13 cellular contexts compared by ENCODE assay signal in the genomic region with DNA sequence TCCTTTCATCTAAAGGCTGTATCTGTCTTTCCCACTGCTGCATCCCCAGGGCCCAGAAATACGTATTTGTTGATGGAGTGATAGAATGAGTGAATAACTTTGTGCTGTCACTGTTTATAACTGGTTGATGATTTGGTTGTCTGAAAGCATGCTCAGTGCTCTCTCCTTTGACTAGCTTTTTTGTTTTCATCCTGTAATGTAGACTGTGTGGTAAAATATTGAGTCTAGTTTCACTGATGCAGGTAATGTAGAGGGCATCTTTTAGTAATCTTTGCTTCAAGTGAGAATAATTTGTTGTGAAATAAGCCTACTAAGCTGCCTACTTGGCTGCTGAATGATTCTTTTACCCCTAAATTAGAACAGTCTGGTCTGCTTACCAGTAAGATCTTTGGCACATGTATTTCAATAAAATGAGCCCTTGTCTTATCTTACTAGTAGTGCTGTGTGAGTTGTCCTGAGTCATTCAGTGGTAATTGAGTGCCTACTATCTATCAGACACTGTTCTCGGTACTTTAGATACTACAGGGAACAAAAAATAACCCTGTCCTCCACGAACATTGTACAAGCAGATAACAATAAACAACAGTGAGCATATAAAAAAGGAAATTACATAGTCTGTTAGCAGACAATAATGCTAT. TPM values are rescaled to one million over a fixed set of nuclear protein-coding genes. Genes with fewer than 3 reads are reported as not detected.
DNase-seq lines count a peak whose midpoint lies in the region; TF ChIP-seq lines count a peak whose summit lies in the region.
"Had no signal": no experiment of that assay in that cellular context is flagged by ENCODE, and none has a peak within 500 bp of the region (broad histone marks: within the 10 kb centered on the region; RNA-seq: fewer than 3 reads in every experiment).

No MANE protein-coding gene starts in this region.

- H3K4me3 ChIP-seq in CD8-positive, alpha-beta memory T cell (ENCODE audit: low read length): no peak overlapping the region
- no peak overlapping the region for H3K4me3 ChIP-seq in neural cell (ENCODE audit: low read length)
- H3K4me3 ChIP-seq: colonic mucosa, ovary, upper lobe of right lung had no signal

- no peak overlapping the region for H2AFZ ChIP-seq in neural cell (ENCODE audit: low read depth, low read length)

- H3K27me3 ChIP-seq in CD8-positive, alpha-beta memory T cell (ENCODE audit: insufficient read depth, low read length, poor library complexity, severe bottlenecking): no peaks in the 10 kb centered on the region
- no peaks in the 10 kb centered on the region for H3K27me3 ChIP-seq in neural cell (ENCODE audit: insufficient read depth, low read depth, low read length)
- H3K27me3 ChIP-seq: colonic mucosa, ovary, upper lobe of right lung had no signal

- no peak overlapping the region for H3K9ac ChIP-seq in neural cell (ENCODE audit: low read length)

- TF ChIP-seq CTCF in neural cell (IDR thresholded peaks at IDR 0.05; ENCODE audit: poor library complexity, severe bottlenecking) (no peak), RWPE1 (conservative IDR thresholded peaks at IDR 0.05; ENCODE audit: low read depth) (no peak)

- no peaks in the 10 kb centered on the region for H3K79me2 ChIP-seq in neural cell (replicated peaks; ENCODE audit: insufficient read depth, low read length)

- TF ChIP-seq RAD21 in neural cell (conservative IDR thresholded peaks at IDR 0.05): no peak

- CTCF ChIA-PET in CD8-positive, alpha-beta memory T cell (lab: Charles Lee): interaction anchor here (1.1 kb wide), 1 partner anchor 28 kb away, joined by 3 read pairs; no protein-coding TSS in a partner anchor
- CTCF ChIA-PET in RWPE1 (lab: Yijun Ruan, JAX): interaction anchor here (0.6 kb wide), 1 partner anchor 103 kb away, joined by 5 read pairs; no protein-coding TSS in a partner anchor

- H3K27me3 Mint-ChIP-seq in CD8-positive, alpha-beta memory T cell: no peaks in the 10 kb centered on the region

- no peaks in the 10 kb centered on the region for H3F3A ChIP-seq in neural cell (ENCODE audit: insufficient read depth, low read length, poor library complexity, severe bottlenecking)

- no peaks in the 10 kb centered on the region for H3K9me3 ChIP-seq in CD8-positive, alpha-beta memory T cell (ENCODE audit: low read length)
- H3K9me3 ChIP-seq in neural cell (ENCODE audit: low read length): no peaks in the 10 kb centered on the region
- H3K9me3 ChIP-seq: colonic mucosa, ovary, upper lobe of right lung had no signal

- H3K4me1 Mint-ChIP-seq in CD8-positive, alpha-beta memory T cell: peaks cover 64 to 89% (median 87%) of the 10 kb centered on the region in 3 donors

- no peaks in the 10 kb centered on the region for H3K9me2 ChIP-seq in neural cell (ENCODE audit: insufficient read depth, low read length)

- H3K36me3 ChIP-seq in CD8-positive, alpha-beta memory T cell (ENCODE audit: insufficient read depth, low read length): no peaks in the 10 kb centered on the region
- no peaks in the 10 kb centered on the region for H3K36me3 ChIP-seq in neural cell (ENCODE audit: insufficient read depth, low read length)
- H3K36me3 ChIP-seq: colonic mucosa, ovary, upper lobe of right lung had no signal

- H4K20me1 ChIP-seq in neural cell (ENCODE audit: insufficient read depth): peaks cover 3% of the 10 kb centered on the region

- no peak overlapping the region for H3K4me3 Mint-ChIP-seq in CD8-positive, alpha-beta memory T cell

- no peak for DNase-seq in CD8-positive, alpha-beta memory T cell
- DNase-seq in NCI-H226: peak; percentile 56
- DNase-seq in fibroblast of gingiva (ENCODE audit: low read depth): peak; percentile 48
- DNase-seq in substantia nigra (lab: John Stamatoyannopoulos, UW): no peak
- DNase-seq in KG1 (lab: John Stamatoyannopoulos, UW): no peak
- DNase-seq in RWPE1 (ENCODE audit: low spot score): no peak
- DNase-seq in stimulated activated CD4-positive, alpha-beta T cell treated with anti-CD3 and anti-CD28 coated beads, Interleukin-15, amount 100 ng/mL, for 24 hours: no peak
- DNase-seq: DMS79 treated with DMSO at 0.1 percent for 48 hours, ovary, upper lobe of right lung had no signal

- H3K4me2 ChIP-seq in neural cell (ENCODE audit: low read length): no peak overlapping the region

- peak overlapping the region; percentile 1 to 77 (median 64) for H3K27ac Mint-ChIP-seq in CD8-positive, alpha-beta memory T cell

- peak; percentile 35 for TF ChIP-seq EP300 in neural cell (conservative IDR thresholded peaks at IDR 0.05; ENCODE audit: poor library complexity, severe bottlenecking)

- H3K36me3 Mint-ChIP-seq in CD8-positive, alpha-beta memory T cell: peaks cover 0 to 22% (median 15%) of the 10 kb centered on the region in 3 donors

- POLR2A ChIA-PET in CD8-positive, alpha-beta memory T cell (lab: Charles Lee): no interaction called here
- POLR2A ChIA-PET in RWPE1 (lab: Yijun Ruan, JAX; ENCODE audit: low non-redundant PET): no interaction called here

- no peak overlapping the region for H3K27ac ChIP-seq in CD8-positive, alpha-beta memory T cell (ENCODE audit: low read depth, low read length)
- H3K27ac ChIP-seq in neural cell (ENCODE audit: low read length) (peak overlapping the region; percentile 13), substantia nigra (ENCODE audit: low read depth, low read length, poor library complexity, severe bottlenecking) (no peak overlapping the region), RWPE1 (no peak overlapping the region)
- H3K27ac ChIP-seq: colonic mucosa, ovary, upper lobe of right lung had no signal

- no peaks in the 10 kb centered on the region for H3K9me3 Mint-ChIP-seq in CD8-positive, alpha-beta memory T cell

- H3K4me1 ChIP-seq in CD8-positive, alpha-beta memory T cell (ENCODE audit: insufficient read depth, low read length): peaks cover 27% of the 10 kb centered on the region
- H3K4me1 ChIP-seq: colonic mucosa had no signal

TF ChIP-seq in neural cell, 6 proteins besides CTCF, POLR2A, EP300 and RAD21:
- TF ChIP-seq SMC3 (conservative IDR thresholded peaks at IDR 0.05; ENCODE audit: poor library complexity): no peak
- peak; percentile 35 for TF ChIP-seq POLR2AphosphoS5 (IDR thresholded peaks at IDR 0.05)

RNA-seq across cellular contexts. Expression of a gene that starts 39.9 kb away (rescaled TPM):
- total RNA-seq in CD8-positive, alpha-beta memory T cell: 10 to 100 TPM; 46.5 to 48.4 TPM
- polyA plus RNA-seq in CD8-positive, alpha-beta memory T cell: 52.5 TPM
- polyA plus RNA-seq in neural cell: 18.2 and 26.6 TPM in 2 replicates
- polyA minus RNA-seq in neural cell: 73.5 and 86.4 TPM in 2 replicates

RNA-seq across cellular contexts. Expression of a gene that starts 43.1 kb away (rescaled TPM):
- total RNA-seq in CD8-positive, alpha-beta memory T cell: not detected
- polyA plus RNA-seq in CD8-positive, alpha-beta memory T cell: not detected
- not detected in 2 replicates for polyA plus RNA-seq in neural cell
- not detected in 2 replicates for polyA minus RNA-seq in neural cell
- total RNA-seq: NCI-H460 had no signal

Comparison
In these comparisons a context has a peak if more than half of its experiments do, and no peak if none do; other contexts are left out.
1. DNase-seq: peak in NCI-H226 (single experiment) and fibroblast of gingiva (single experiment); none in CD8-positive, alpha-beta memory T cell (0 of 5), substantia nigra (0 of 49), KG1 (single experiment), RWPE1 (single experiment) and stimulated activated CD4-positive, alpha-beta T cell treated with anti-CD3 and anti-CD28 coated beads, Interleukin-15, amount 100 ng/mL, for 24 hours (single experiment).